ENCODE assay signal across 1 cellular context in the genomic region with DNA sequence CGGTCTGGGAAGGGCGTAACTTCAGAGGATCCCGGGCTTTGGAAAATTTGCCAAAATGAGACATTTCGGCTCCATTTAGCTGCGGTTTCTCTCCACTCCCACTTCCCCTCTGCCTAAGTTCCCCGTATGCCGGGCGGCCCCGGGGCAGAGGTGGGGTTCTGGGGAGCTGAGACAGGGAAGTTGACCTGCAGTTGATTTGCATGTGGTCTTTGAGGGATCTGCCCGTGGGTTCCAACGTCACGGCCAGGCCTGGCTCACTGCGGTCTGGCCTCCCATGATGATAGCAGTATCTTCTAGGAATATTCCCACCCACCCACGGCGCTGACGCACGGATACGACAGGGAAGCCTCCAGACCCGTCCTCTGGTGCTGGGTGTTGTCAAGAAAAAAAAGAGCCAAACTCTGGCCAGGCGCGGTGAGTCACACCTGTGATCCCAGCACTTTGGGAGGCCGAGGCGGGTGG.
TF ChIP-seq lines count a peak whose summit lies in the region.

No MANE protein-coding gene starts in this region.

TF ChIP-seq in GM12878, 131 proteins besides CTCF, POLR2A, EP300 and RAD21 (continues in another document):
- TF ChIP-seq, protein P1, sequence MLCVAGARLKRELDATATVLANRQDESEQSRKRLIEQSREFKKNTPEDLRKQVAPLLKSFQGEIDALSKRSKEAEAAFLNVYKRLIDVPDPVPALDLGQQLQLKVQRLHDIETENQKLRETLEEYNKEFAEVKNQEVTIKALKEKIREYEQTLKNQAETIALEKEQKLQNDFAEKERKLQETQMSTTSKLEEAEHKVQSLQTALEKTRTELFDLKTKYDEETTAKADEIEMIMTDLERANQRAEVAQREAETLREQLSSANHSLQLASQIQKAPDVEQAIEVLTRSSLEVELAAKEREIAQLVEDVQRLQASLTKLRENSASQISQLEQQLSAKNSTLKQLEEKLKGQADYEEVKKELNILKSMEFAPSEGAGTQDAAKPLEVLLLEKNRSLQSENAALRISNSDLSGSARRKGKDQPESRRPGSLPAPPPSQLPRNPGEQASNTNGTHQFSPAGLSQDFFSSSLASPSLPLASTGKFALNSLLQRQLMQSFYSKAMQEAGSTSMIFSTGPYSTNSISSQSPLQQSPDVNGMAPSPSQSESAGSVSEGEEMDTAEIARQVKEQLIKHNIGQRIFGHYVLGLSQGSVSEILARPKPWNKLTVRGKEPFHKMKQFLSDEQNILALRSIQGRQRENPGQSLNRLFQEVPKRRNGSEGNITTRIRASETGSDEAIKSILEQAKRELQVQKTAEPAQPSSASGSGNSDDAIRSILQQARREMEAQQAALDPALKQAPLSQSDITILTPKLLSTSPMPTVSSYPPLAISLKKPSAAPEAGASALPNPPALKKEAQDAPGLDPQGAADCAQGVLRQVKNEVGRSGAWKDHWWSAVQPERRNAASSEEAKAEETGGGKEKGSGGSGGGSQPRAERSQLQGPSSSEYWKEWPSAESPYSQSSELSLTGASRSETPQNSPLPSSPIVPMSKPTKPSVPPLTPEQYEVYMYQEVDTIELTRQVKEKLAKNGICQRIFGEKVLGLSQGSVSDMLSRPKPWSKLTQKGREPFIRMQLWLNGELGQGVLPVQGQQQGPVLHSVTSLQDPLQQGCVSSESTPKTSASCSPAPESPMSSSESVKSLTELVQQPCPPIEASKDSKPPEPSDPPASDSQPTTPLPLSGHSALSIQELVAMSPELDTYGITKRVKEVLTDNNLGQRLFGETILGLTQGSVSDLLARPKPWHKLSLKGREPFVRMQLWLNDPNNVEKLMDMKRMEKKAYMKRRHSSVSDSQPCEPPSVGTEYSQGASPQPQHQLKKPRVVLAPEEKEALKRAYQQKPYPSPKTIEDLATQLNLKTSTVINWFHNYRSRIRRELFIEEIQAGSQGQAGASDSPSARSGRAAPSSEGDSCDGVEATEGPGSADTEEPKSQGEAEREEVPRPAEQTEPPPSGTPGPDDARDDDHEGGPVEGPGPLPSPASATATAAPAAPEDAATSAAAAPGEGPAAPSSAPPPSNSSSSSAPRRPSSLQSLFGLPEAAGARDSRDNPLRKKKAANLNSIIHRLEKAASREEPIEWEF (IDR thresholded peaks at IDR 0.05; ENCODE audit: insufficient replicate concordance, low read depth, low read length) = no peak
- TF ChIP-seq HCFC1 (IDR thresholded peaks at IDR 0.05; ENCODE audit: low read length) (no peak), KDM1A (IDR thresholded peaks at IDR 0.05; ENCODE audit: borderline replicate concordance) (no peak), RBBP5 (conservative IDR thresholded peaks at IDR 0.05) (no peak), MYC (IDR thresholded peaks at IDR 0.05; ENCODE audit: insufficient read depth, insufficient read length, insufficient replicate concordance, low read length, severe bottlenecking) (no peak), MXI1 (IDR thresholded peaks at IDR 0.05; ENCODE audit: low read depth, low read length) (no peak), CHD1 (IDR thresholded peaks at IDR 0.05; ENCODE audit: low read depth, low read length) (no peak), SMAD5 (IDR thresholded peaks at IDR 0.05; ENCODE audit: low read depth) (no peak), ATF7 (IDR thresholded peaks at IDR 0.05; ENCODE audit: low read depth) (no peak), RB1 (IDR thresholded peaks at IDR 0.05; ENCODE audit: borderline replicate concordance) (no peak), BHLHE40 (IDR thresholded peaks at IDR 0.05; ENCODE audit: borderline replicate concordance in 1 of 2, low read depth in 2 of 2, low read length in 1 of 2) (peak; percentile 38 to 59; a peak in 3 of 4 replicates), TCF3 (IDR thresholded peaks at IDR 0.05; ENCODE audit: borderline replicate concordance, insufficient read depth, low read depth, low read length) (peak; percentile 49; the same call in 1 of the 2 replicates), MTA3 (IDR thresholded peaks at IDR 0.05; ENCODE audit: borderline replicate concordance, low read length) (peak; percentile 64; the same call in 1 of the 2 replicates), SIX5 (IDR thresholded peaks at IDR 0.05; ENCODE audit: low read depth, low read length, severe bottlenecking) (no peak), ZBED1 (IDR thresholded peaks at IDR 0.05; ENCODE audit: borderline replicate concordance) (peak; percentile 46; the same call in 1 of the 2 replicates), BCL11A (IDR thresholded peaks at IDR 0.05; ENCODE audit: low read depth, low read length) (peak; percentile 23; the same call in 1 of the 2 replicates), HDAC2 (IDR thresholded peaks at IDR 0.05) (no peak), PAX8 (IDR thresholded peaks at IDR 0.05) (no peak), SRF (IDR thresholded peaks at IDR 0.05; ENCODE audit: low read depth in 2 of 2, low read length in 2 of 2) (no peak), LARP7 (IDR thresholded peaks at IDR 0.05) (no peak), ZNF24 (IDR thresholded peaks at IDR 0.05) (no peak), STAT3 (IDR thresholded peaks at IDR 0.05; ENCODE audit: low read depth, low read length) (no peak), EED (IDR thresholded peaks at IDR 0.05; ENCODE audit: low read depth) (peak; percentile 96), CBFB (IDR thresholded peaks at IDR 0.05; ENCODE audit: low read depth) (peak; percentile 92), DPF2 (IDR thresholded peaks at IDR 0.05) (peak; percentile 79), ZZZ3 (IDR thresholded peaks at IDR 0.05; ENCODE audit: control insufficient read depth, insufficient read length, low read depth) (no peak), ESRRA (IDR thresholded peaks at IDR 0.05; ENCODE audit: low read length) (no peak), CBX5 (IDR thresholded peaks at IDR 0.05; ENCODE audit: low read depth) (no peak; the same call in 1 of the 2 replicates), SP1 (IDR thresholded peaks at IDR 0.05; ENCODE audit: low read depth, low read length) (peak; percentile 55), TAF1 (IDR thresholded peaks at IDR 0.05; ENCODE audit: borderline replicate concordance, low read depth, low read length) (no peak), PAX5 (IDR thresholded peaks at IDR 0.05; ENCODE audit: borderline replicate concordance, low read depth, low read length) (peak; percentile 80; the same call in 1 of the 2 replicates)
- TF ChIP-seq, protein P2, sequence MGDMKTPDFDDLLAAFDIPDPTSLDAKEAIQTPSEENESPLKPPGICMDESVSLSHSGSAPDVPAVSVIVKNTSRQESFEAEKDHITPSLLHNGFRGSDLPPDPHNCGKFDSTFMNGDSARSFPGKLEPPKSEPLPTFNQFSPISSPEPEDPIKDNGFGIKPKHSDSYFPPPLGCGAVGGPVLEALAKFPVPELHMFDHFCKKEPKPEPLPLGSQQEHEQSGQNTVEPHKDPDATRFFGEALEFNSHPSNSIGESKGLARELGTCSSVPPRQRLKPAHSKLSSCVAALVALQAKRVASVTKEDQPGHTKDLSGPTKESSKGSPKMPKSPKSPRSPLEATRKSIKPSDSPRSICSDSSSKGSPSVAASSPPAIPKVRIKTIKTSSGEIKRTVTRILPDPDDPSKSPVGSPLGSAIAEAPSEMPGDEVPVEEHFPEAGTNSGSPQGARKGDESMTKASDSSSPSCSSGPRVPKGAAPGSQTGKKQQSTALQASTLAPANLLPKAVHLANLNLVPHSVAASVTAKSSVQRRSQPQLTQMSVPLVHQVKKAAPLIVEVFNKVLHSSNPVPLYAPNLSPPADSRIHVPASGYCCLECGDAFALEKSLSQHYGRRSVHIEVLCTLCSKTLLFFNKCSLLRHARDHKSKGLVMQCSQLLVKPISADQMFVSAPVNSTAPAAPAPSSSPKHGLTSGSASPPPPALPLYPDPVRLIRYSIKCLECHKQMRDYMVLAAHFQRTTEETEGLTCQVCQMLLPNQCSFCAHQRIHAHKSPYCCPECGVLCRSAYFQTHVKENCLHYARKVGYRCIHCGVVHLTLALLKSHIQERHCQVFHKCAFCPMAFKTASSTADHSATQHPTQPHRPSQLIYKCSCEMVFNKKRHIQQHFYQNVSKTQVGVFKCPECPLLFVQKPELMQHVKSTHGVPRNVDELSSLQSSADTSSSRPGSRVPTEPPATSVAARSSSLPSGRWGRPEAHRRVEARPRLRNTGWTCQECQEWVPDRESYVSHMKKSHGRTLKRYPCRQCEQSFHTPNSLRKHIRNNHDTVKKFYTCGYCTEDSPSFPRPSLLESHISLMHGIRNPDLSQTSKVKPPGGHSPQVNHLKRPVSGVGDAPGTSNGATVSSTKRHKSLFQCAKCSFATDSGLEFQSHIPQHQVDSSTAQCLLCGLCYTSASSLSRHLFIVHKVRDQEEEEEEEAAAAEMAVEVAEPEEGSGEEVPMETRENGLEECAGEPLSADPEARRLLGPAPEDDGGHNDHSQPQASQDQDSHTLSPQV (IDR thresholded peaks at IDR 0.05) = no peak
- TF ChIP-seq, protein P3, sequence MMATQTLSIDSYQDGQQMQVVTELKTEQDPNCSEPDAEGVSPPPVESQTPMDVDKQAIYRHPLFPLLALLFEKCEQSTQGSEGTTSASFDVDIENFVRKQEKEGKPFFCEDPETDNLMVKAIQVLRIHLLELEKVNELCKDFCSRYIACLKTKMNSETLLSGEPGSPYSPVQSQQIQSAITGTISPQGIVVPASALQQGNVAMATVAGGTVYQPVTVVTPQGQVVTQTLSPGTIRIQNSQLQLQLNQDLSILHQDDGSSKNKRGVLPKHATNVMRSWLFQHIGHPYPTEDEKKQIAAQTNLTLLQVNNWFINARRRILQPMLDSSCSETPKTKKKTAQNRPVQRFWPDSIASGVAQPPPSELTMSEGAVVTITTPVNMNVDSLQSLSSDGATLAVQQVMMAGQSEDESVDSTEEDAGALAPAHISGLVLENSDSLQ (IDR thresholded peaks at IDR 0.05) = peak; percentile 5; the same call in 1 of the 2 replicates
- TF ChIP-seq, protein P4, sequence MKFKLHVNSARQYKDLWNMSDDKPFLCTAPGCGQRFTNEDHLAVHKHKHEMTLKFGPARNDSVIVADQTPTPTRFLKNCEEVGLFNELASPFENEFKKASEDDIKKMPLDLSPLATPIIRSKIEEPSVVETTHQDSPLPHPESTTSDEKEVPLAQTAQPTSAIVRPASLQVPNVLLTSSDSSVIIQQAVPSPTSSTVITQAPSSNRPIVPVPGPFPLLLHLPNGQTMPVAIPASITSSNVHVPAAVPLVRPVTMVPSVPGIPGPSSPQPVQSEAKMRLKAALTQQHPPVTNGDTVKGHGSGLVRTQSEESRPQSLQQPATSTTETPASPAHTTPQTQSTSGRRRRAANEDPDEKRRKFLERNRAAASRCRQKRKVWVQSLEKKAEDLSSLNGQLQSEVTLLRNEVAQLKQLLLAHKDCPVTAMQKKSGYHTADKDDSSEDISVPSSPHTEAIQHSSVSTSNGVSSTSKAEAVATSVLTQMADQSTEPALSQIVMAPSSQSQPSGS (IDR thresholded peaks at IDR 0.05; ENCODE audit: low read length) = peak; percentile 72
- TF ChIP-seq, protein P5, sequence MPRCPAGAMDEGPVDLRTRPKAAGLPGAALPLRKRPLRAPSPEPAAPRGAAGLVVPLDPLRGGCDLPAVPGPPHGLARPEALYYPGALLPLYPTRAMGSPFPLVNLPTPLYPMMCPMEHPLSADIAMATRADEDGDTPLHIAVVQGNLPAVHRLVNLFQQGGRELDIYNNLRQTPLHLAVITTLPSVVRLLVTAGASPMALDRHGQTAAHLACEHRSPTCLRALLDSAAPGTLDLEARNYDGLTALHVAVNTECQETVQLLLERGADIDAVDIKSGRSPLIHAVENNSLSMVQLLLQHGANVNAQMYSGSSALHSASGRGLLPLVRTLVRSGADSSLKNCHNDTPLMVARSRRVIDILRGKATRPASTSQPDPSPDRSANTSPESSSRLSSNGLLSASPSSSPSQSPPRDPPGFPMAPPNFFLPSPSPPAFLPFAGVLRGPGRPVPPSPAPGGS (IDR thresholded peaks at IDR 0.05; ENCODE audit: borderline replicate concordance, insufficient read depth, low read depth, low read length, poor library complexity, severe bottlenecking) = peak; percentile 51
- TF ChIP-seq, protein P6, sequence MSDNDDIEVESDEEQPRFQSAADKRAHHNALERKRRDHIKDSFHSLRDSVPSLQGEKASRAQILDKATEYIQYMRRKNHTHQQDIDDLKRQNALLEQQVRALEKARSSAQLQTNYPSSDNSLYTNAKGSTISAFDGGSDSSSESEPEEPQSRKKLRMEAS (IDR thresholded peaks at IDR 0.05; ENCODE audit: low read depth, low read length) = no peak
- TF ChIP-seq, protein P7, sequence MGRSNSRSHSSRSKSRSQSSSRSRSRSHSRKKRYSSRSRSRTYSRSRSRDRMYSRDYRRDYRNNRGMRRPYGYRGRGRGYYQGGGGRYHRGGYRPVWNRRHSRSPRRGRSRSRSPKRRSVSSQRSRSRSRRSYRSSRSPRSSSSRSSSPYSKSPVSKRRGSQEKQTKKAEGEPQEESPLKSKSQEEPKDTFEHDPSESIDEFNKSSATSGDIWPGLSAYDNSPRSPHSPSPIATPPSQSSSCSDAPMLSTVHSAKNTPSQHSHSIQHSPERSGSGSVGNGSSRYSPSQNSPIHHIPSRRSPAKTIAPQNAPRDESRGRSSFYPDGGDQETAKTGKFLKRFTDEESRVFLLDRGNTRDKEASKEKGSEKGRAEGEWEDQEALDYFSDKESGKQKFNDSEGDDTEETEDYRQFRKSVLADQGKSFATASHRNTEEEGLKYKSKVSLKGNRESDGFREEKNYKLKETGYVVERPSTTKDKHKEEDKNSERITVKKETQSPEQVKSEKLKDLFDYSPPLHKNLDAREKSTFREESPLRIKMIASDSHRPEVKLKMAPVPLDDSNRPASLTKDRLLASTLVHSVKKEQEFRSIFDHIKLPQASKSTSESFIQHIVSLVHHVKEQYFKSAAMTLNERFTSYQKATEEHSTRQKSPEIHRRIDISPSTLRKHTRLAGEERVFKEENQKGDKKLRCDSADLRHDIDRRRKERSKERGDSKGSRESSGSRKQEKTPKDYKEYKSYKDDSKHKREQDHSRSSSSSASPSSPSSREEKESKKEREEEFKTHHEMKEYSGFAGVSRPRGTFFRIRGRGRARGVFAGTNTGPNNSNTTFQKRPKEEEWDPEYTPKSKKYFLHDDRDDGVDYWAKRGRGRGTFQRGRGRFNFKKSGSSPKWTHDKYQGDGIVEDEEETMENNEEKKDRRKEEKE (IDR thresholded peaks at IDR 0.05) = no peak
- TF ChIP-seq, protein P8, sequence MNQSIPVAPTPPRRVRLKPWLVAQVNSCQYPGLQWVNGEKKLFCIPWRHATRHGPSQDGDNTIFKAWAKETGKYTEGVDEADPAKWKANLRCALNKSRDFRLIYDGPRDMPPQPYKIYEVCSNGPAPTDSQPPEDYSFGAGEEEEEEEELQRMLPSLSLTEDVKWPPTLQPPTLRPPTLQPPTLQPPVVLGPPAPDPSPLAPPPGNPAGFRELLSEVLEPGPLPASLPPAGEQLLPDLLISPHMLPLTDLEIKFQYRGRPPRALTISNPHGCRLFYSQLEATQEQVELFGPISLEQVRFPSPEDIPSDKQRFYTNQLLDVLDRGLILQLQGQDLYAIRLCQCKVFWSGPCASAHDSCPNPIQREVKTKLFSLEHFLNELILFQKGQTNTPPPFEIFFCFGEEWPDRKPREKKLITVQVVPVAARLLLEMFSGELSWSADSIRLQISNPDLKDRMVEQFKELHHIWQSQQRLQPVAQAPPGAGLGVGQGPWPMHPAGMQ (IDR thresholded peaks at IDR 0.05; ENCODE audit: borderline replicate concordance) = no peak
- TF ChIP-seq, protein P9, sequence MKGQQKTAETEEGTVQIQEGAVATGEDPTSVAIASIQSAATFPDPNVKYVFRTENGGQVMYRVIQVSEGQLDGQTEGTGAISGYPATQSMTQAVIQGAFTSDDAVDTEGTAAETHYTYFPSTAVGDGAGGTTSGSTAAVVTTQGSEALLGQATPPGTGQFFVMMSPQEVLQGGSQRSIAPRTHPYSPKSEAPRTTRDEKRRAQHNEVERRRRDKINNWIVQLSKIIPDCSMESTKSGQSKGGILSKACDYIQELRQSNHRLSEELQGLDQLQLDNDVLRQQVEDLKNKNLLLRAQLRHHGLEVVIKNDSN (IDR thresholded peaks at IDR 0.05; ENCODE audit: borderline replicate concordance, extremely low read length, insufficient read depth, low read depth, low read length) = no peak
- TF ChIP-seq, protein P10, sequence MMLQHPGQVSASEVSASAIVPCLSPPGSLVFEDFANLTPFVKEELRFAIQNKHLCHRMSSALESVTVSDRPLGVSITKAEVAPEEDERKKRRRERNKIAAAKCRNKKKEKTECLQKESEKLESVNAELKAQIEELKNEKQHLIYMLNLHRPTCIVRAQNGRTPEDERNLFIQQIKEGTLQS (IDR thresholded peaks at IDR 0.05; ENCODE audit: borderline replicate concordance, extremely low read depth, low read depth, low read length) = no peak
